In the genomic region with DNA sequence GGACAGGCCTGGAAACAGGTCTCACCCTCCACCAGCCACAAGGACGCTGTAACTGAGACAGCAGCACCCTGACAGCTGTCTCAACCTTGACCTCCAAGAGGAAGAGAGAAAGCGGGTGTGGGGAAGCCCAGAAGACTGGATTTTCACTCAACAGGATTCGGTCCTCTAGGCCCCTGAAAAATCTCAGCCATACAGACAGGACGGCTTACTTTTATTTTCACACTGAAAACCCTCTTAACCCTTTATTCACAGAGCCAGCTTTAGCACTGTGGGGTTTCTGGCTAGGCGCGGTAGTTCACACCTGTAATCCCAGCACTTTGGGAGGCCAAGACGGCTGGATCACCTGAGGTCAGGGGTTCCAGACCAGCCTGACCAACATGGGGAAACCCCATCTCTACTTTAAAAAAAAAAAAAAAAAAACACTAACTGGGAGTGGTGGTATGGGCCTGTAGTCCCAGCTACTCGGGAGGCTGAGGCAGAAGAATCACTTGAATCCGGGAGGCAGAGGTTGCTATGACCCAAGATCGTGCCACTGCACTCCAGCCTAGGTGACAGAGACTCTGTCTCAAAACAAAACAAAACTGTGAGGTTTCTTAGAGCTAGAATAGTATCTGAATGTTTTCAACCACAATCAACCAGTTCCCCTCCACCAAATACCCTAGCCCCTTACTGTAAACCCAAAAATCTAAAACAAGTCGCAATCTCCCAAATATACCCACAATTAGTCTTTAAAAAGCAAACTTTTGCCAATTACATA, we compare ENCODE assay signal across 9 cellular contexts. TPM values are rescaled to one million over a fixed set of nuclear protein-coding genes. Genes with fewer than 3 reads are reported as not detected.
A peak's percentile ranks its signal among the peaks of the same experiment; 100 is the strongest.
DNase-seq lines count a peak whose midpoint lies in the region; ATAC-seq and TF ChIP-seq lines count a peak whose summit lies in the region.
"Had no signal": no experiment of that assay in that cellular context is flagged by ENCODE, and none has a peak within 500 bp of the region (broad histone marks: within the 10 kb centered on the region; RNA-seq: fewer than 3 reads in every experiment).

No MANE protein-coding gene starts in this region.

- 37 to 56% (median 45%) methylated on average over 11 of the region's 11 CpGs for WGBS in psoas muscle, 3 donors

- H3K9me3 ChIP-seq in psoas muscle (no peaks in the 10 kb centered on the region), BE2C (no peaks in the 10 kb centered on the region)

- H3K27me3 ChIP-seq in psoas muscle (ENCODE audit: insufficient read depth in 3 of 3, low read length in 2 of 3) = no peaks in the 10 kb centered on the region
- H3K27me3 ChIP-seq in BE2C = no peaks in the 10 kb centered on the region

- H3K36me3 Mint-ChIP-seq in activated T-helper 17 cell treated with anti-CD3 and anti-CD28 coated beads, Interleukin-2, amount 50 U/mL, for 72 hours (ENCODE audit: low read depth) = peaks cover 89% of the 10 kb centered on the region

- H3K27ac Mint-ChIP-seq in activated T-helper 17 cell treated with anti-CD3 and anti-CD28 coated beads, Interleukin-2, amount 50 U/mL, for 72 hours = peak overlapping the region; percentile 88

- TF ChIP-seq CTCF in psoas muscle (IDR thresholded peaks at IDR 0.05) = no peak
- TF ChIP-seq CTCF in BE2C (IDR thresholded peaks at IDR 0.05; ENCODE audit: low read depth, low read length) = no peak

- H3K4me1 Mint-ChIP-seq in activated T-helper 17 cell treated with anti-CD3 and anti-CD28 coated beads, Interleukin-2, amount 50 U/mL, for 72 hours = peaks cover 67% of the 10 kb centered on the region

- H3K4me3 ChIP-seq in psoas muscle (peak overlapping the region; percentile 27), BE2C (ENCODE audit: low read depth, low read length) (no peak overlapping the region)
- H3K4me3 ChIP-seq: lung had no signal

- peak overlapping the region; percentile 97 for H3K4me3 Mint-ChIP-seq in activated T-helper 17 cell treated with anti-CD3 and anti-CD28 coated beads, Interleukin-2, amount 50 U/mL, for 72 hours

- H3K36me3 ChIP-seq in psoas muscle (ENCODE audit: insufficient read depth in 1 of 2, low read depth in 1 of 2) (no peaks in the 10 kb centered on the region), BE2C (peaks cover 23% of the 10 kb centered on the region)

- DNase-seq in psoas muscle (peak in 1 of 2 donors; percentile 53), BE2C (no peak), DMS114 treated with DMSO at 0.1 percent for 48 hours (lab: John Stamatoyannopoulos, UW; ENCODE audit: unreplicated experiment) (no peak)
- DNase-seq: dermis blood vessel endothelial cell had no signal

- no peaks in the 10 kb centered on the region for H3K9me3 Mint-ChIP-seq in activated T-helper 17 cell treated with anti-CD3 and anti-CD28 coated beads, Interleukin-2, amount 50 U/mL, for 72 hours

- peaks cover 83% of the 10 kb centered on the region for H3K4me1 ChIP-seq in psoas muscle
- peaks cover 5% of the 10 kb centered on the region for H3K4me1 ChIP-seq in BE2C

- H3K27ac ChIP-seq in psoas muscle = peak overlapping the region; percentile 64

- no peaks in the 10 kb centered on the region for H3K27me3 Mint-ChIP-seq in activated T-helper 17 cell treated with anti-CD3 and anti-CD28 coated beads, Interleukin-2, amount 50 U/mL, for 72 hours

- ATAC-seq in GM18867 (IDR thresholded peaks at IDR 0.05; ENCODE audit: unreplicated experiment) (peak; percentile 30), HG03095 (IDR thresholded peaks at IDR 0.05; ENCODE audit: unreplicated experiment) (peak; percentile 35), psoas muscle (peak; percentile 56 to 71 (median 66)), HG03378 (IDR thresholded peaks at IDR 0.05; ENCODE audit: unreplicated experiment) (no peak)
- peak; percentile 61 for ATAC-seq in activated T-helper 17 cell treated with anti-CD3 and anti-CD28 coated beads, Interleukin-2, amount 50 U/mL, for 72 hours (replicated peaks)

- intact Hi-C loops in psoas muscle (cut with DNase I) = loop anchor here (5.0 to 10.0 kb wide), 3 partner anchors 38 to 153 kb away; no protein-coding TSS in a partner anchor

RNA-seq across cellular contexts. Expression of a gene that starts 5.3 kb away (rescaled TPM):
- total RNA-seq in activated T-helper 17 cell treated with anti-CD3 and anti-CD28 coated beads, Interleukin-2, amount 50 U/mL, for 72 hours = 100 to 1,000 TPM; 166 to 178 TPM
- 10 to 100 TPM; 52.3 to 72.8 (median 63.8) TPM for total RNA-seq in psoas muscle
- 10 to 100 TPM; 22.3 to 57.9 (median 43.3) TPM for polyA plus RNA-seq in psoas muscle
- 335 TPM for polyA plus RNA-seq in BE2C (2012; ENCODE audit: insufficient read depth, insufficient read length, low read depth)

RNA-seq across cellular contexts. Expression of a gene that starts 23.1 kb away (rescaled TPM):
- total RNA-seq in activated T-helper 17 cell treated with anti-CD3 and anti-CD28 coated beads, Interleukin-2, amount 50 U/mL, for 72 hours = 100 to 1,000 TPM; 115 to 135 TPM
- 10 to 100 TPM; 66.8 to 92.3 (median 87.3) TPM for total RNA-seq in psoas muscle
- 10 to 100 TPM; 57.5 to 95.3 (median 79.3) TPM for polyA plus RNA-seq in psoas muscle
- polyA plus RNA-seq in BE2C (2012; ENCODE audit: insufficient read depth, insufficient read length, low read depth) = 59.3 TPM
